Comparison of ENCODE assay signal across 21 cellular contexts in genomic region chr7:129902788-129903422, GRCh38. TPM values are rescaled to one million over a fixed set of nuclear protein-coding genes. Genes with fewer than 3 reads are reported as not detected.
DNase-seq lines count a peak whose midpoint lies in the region; ATAC-seq, FAIRE-seq and TF ChIP-seq lines count a peak whose summit lies in the region.
"Had no signal": no experiment of that assay in that cellular context is flagged by ENCODE, and none has a peak within 500 bp of the region (broad histone marks: within the 10 kb centered on the region; RNA-seq: fewer than 3 reads in every experiment).

No MANE protein-coding gene starts in this region.

- H4K20me1 ChIP-seq in SK-N-SH (ENCODE audit: insufficient read depth) = peaks cover 56% of the 10 kb centered on the region
- no peaks in the 10 kb centered on the region for H4K20me1 ChIP-seq in K562 (replicated peaks; ENCODE audit: control insufficient read depth, insufficient read depth, low read length)

- H3K36me3 ChIP-seq in SK-N-SH (replicated peaks in 1 of 2; ENCODE audit: control insufficient read depth in 1 of 2, insufficient read depth in 2 of 2, low read length in 1 of 2) (peaks cover 35 to 47% of the 10 kb centered on the region in 2 experiments), K562 (ENCODE audit: control insufficient read depth, insufficient read depth, low read length) (no peaks in the 10 kb centered on the region), Caco-2 (ENCODE audit: control insufficient read depth, insufficient read depth, low read length) (no peaks in the 10 kb centered on the region)

- H3K4me3 ChIP-seq in SK-N-SH (ENCODE audit: low read depth in 2 of 2, low read length in 1 of 2) (no peak overlapping the region), K562 (no peak overlapping the region), Caco-2 (ENCODE audit: low read depth, low read length) (no peak overlapping the region)
- H3K4me3 ChIP-seq in Jurkat, Clone E6-1 (ENCODE audit: low read length) = no peak overlapping the region
- H3K4me3 ChIP-seq: GM12878, MG63 had no signal

- H3K4me2 ChIP-seq in SK-N-SH = peak overlapping the region; percentile 38
- H3K4me2 ChIP-seq in K562 (ENCODE audit: insufficient read depth, low read length) = no peak overlapping the region
- H3K4me2 ChIP-seq: KMS-11 had no signal

- H2AFZ ChIP-seq in SK-N-SH (ENCODE audit: low read depth) (no peak overlapping the region), K562 (ENCODE audit: low read depth, low read length) (no peak overlapping the region)

- TF ChIP-seq CTCF in SK-N-SH (IDR thresholded peaks at IDR 0.05) (no peak), K562 (IDR thresholded peaks at IDR 0.05 in 2 of 3, conservative IDR thresholded peaks at IDR 0.05 in 1 of 3; ENCODE audit: insufficient read depth in 2 of 3, low read depth in 1 of 3, low read length in 3 of 3) (no peak), Caco-2 (IDR thresholded peaks at IDR 0.05; ENCODE audit: insufficient read depth in 1 of 2, low read depth in 1 of 2, low read length in 1 of 2, severe bottlenecking in 1 of 2, unreplicated experiment in 1 of 2) (no peak)

- H3K27me3 ChIP-seq in SK-N-SH (ENCODE audit: insufficient read depth) = no peaks in the 10 kb centered on the region
- no peaks in the 10 kb centered on the region for H3K27me3 ChIP-seq in K562 (ENCODE audit: control insufficient read depth in 2 of 2, insufficient read depth in 2 of 2, low read length in 2 of 2)
- no peaks in the 10 kb centered on the region for H3K27me3 ChIP-seq in Caco-2 (replicated peaks; ENCODE audit: control insufficient read depth, insufficient read depth, low read length)
- H3K27me3 ChIP-seq: MG63 had no signal

- no peak overlapping the region for H3K27ac Mint-ChIP-seq in stimulated activated effector memory CD8-positive, alpha-beta T cell treated with anti-CD3 and anti-CD28 coated beads, Interleukin-12 subunit alpha, Interleukin-12 subunit beta, amount 100 ng/mL, for 72 hours
- no peak overlapping the region for H3K27ac Mint-ChIP-seq in Caco-2 (ENCODE audit: unreplicated experiment)

- H3K4me1 ChIP-seq in SK-N-SH (ENCODE audit: control insufficient read depth in 1 of 2, insufficient read depth in 2 of 2, low read depth in 1 of 2, low read length in 1 of 2) (peaks cover 0 to 27% of the 10 kb centered on the region in 2 experiments; a peak in 3 of 4 replicates), K562 (replicated peaks in 1 of 2; ENCODE audit: control insufficient read depth in 2 of 2, insufficient read depth in 2 of 2, low read length in 2 of 2) (peaks cover 0 to 9% of the 10 kb centered on the region in 2 experiments; a peak in 4 of 5 replicates), Caco-2 (peaks cover 14% of the 10 kb centered on the region)

- peaks cover 94% of the 10 kb centered on the region for H3K79me2 ChIP-seq in SK-N-SH (ENCODE audit: insufficient read depth)
- no peaks in the 10 kb centered on the region for H3K79me2 ChIP-seq in K562 (ENCODE audit: control insufficient read depth, insufficient read depth, low read length)

- peaks cover 22% of the 10 kb centered on the region for H3K36me3 Mint-ChIP-seq in stimulated activated effector memory CD8-positive, alpha-beta T cell treated with anti-CD3 and anti-CD28 coated beads, Interleukin-12 subunit alpha, Interleukin-12 subunit beta, amount 100 ng/mL, for 72 hours
- H3K36me3 Mint-ChIP-seq in Caco-2 (ENCODE audit: insufficient read depth, unreplicated experiment) = peaks cover 12% of the 10 kb centered on the region

- no peak for DNase-seq in SK-N-SH
- DNase-seq in Jurkat, Clone E6-1 (ENCODE audit: low read depth, low spot score) = peak; percentile 32
- DNase-seq in K562 (ENCODE audit: extremely low read depth in 1 of 4, low spot score in 3 of 4) = no peak
- DNase-seq in stimulated activated effector memory CD8-positive, alpha-beta T cell treated with anti-CD3 and anti-CD28 coated beads, Interleukin-12 subunit alpha, Interleukin-12 subunit beta, amount 100 ng/mL, for 72 hours (ENCODE audit: low spot score in 2 of 2) = no peak
- DNase-seq in Caco-2 = no peak
- DNase-seq in stimulated activated CD4-positive, alpha-beta T cell treated with anti-CD3 and anti-CD28 coated beads, Interleukin-4, amount 100 ng/mL, for 24 hours = no peak
- DNase-seq: C1 segment of cervical spinal cord, MG63, NCI-H1092 treated with DMSO at 0.1 percent for 48 hours, NCI-H1694, NCI-H446 treated with DMSO at 0.1 percent for 48 hours, NCI-H82 had no signal

- H3K9me1 ChIP-seq in K562 (ENCODE audit: control insufficient read depth, insufficient read depth, low read length) = no peaks in the 10 kb centered on the region

- TF ChIP-seq EP300 in SK-N-SH (IDR thresholded peaks at IDR 0.05; ENCODE audit: borderline replicate concordance in 1 of 2, low read depth in 1 of 2, low read length in 1 of 2) = no peak; a peak in 1 of 4 replicates
- no peak for TF ChIP-seq EP300 in K562 (IDR thresholded peaks at IDR 0.05; ENCODE audit: low read length)

- FAIRE-seq in K562 (lab: Jason Lieb, UNC) = no peak
- FAIRE-seq: GM12878, GM18507 had no signal

- in situ Hi-C loops in K562 (cut with MboI) = no loop called here

- intact Hi-C loops in K562 (cut with micrococcal nuclease) = no loop called here
- intact Hi-C loops in Caco-2 (cut with micrococcal nuclease; ENCODE audit: unreplicated experiment) = no loop called here

- peaks cover 41% of the 10 kb centered on the region for H3F3A ChIP-seq in SK-N-SH (replicated peaks; ENCODE audit: insufficient read depth)

- no TSS peak for BruUV-seq in K562 (replicated peaks; lab: Mats Ljungman, UMichigan)
- BruUV-seq in Caco-2 (replicated peaks; lab: Mats Ljungman, UMichigan) = no TSS peak

- TF ChIP-seq POLR2A in K562 (conservative IDR thresholded peaks at IDR 0.05) = no peak

- H3K9me3 ChIP-seq in SK-N-SH (no peaks in the 10 kb centered on the region), K562 (replicated peaks; ENCODE audit: control insufficient read depth, insufficient read depth, low read depth, low read length) (no peaks in the 10 kb centered on the region), Caco-2 (no peaks in the 10 kb centered on the region; the same call in 1 of the 2 replicates)
- H3K9me3 ChIP-seq: MG63 had no signal

- no peak overlapping the region for H3K4me3 Mint-ChIP-seq in stimulated activated effector memory CD8-positive, alpha-beta T cell treated with anti-CD3 and anti-CD28 coated beads, Interleukin-12 subunit alpha, Interleukin-12 subunit beta, amount 100 ng/mL, for 72 hours
- H3K4me3 Mint-ChIP-seq in Caco-2 (ENCODE audit: unreplicated experiment) = no peak overlapping the region

- CTCF ChIA-PET in SK-N-SH (lab: Yijun Ruan, JAX) = interaction anchor here (0.6 to 1.3 kb wide), 3 partner anchors 13 to 363 kb away, joined by 3 to 4 read pairs (median 3); no protein-coding TSS in a partner anchor
- CTCF ChIA-PET in K562 (lab: Yijun Ruan, JAX; ENCODE audit: low intra/inter-chr PET ratio) = no interaction called here
- CTCF ChIA-PET in Caco-2 (lab: Charles Lee) = no interaction called here

- POLR2A ChIA-PET in SK-N-SH (lab: Yijun Ruan, JAX) = no interaction called here
- POLR2A ChIA-PET in K562 (lab: Yijun Ruan, JAX) = interaction anchor here (1.5 to 5.2 kb wide), 4 partner anchors 10 to 26 kb away, joined by 3 to 20 read pairs (median 10); no protein-coding TSS in a partner anchor
- POLR2A ChIA-PET in Caco-2 (lab: Charles Lee) = interaction anchor here (0.6 kb wide), 1 partner anchor 142 kb away, joined by 9 read pairs; no protein-coding TSS in a partner anchor

- H3K9ac ChIP-seq in SK-N-SH (no peak overlapping the region), K562 (ENCODE audit: insufficient read depth in 1 of 2, low read depth in 2 of 2, low read length in 2 of 2) (no peak overlapping the region)
- H3K9ac ChIP-seq: KMS-11 had no signal

- no peak for TF ChIP-seq RAD21 in SK-N-SH (IDR thresholded peaks at IDR 0.05; ENCODE audit: low read length)
- 0 out of 4 replicates have a peak, but pooled peaks of 1 of the 2 experiments have one; percentile 12 for TF ChIP-seq RAD21 in K562 (CRISPR knock-in tag; conservative IDR thresholded peaks at IDR 0.05 in 1 of 2, IDR thresholded peaks at IDR 0.05 in 1 of 2)

- H3K27ac ChIP-seq in SK-N-SH (ENCODE audit: low read depth in 2 of 2, low read length in 1 of 2) (peak overlapping the region in 1 of 2 experiments; percentile 18; a peak in 1 of 4 replicates), K562 (ENCODE audit: extremely low read depth, low read depth, low read length) (no peak overlapping the region)
- H3K27ac ChIP-seq: 22Rv1, HL-60, KMS-11 had no signal

- no peaks in the 10 kb centered on the region for H3K27me3 Mint-ChIP-seq in Caco-2 (ENCODE audit: insufficient read depth, unreplicated experiment)

- peaks cover 76% of the 10 kb centered on the region for H3K4me1 Mint-ChIP-seq in stimulated activated effector memory CD8-positive, alpha-beta T cell treated with anti-CD3 and anti-CD28 coated beads, Interleukin-12 subunit alpha, Interleukin-12 subunit beta, amount 100 ng/mL, for 72 hours
- H3K4me1 Mint-ChIP-seq in Caco-2 (ENCODE audit: low read depth, unreplicated experiment) = peaks cover 10% of the 10 kb centered on the region

- H3K9me3 Mint-ChIP-seq in stimulated activated effector memory CD8-positive, alpha-beta T cell treated with anti-CD3 and anti-CD28 coated beads, Interleukin-12 subunit alpha, Interleukin-12 subunit beta, amount 100 ng/mL, for 72 hours = peaks cover 3% of the 10 kb centered on the region
- H3K9me3 Mint-ChIP-seq in Caco-2 (ENCODE audit: unreplicated experiment) = peaks cover 10% of the 10 kb centered on the region

- ATAC-seq in SK-N-SH treated with all-trans-retinoic acid at 6 μM for 48 hours = no peak
- ATAC-seq in K562 = no peak
- ATAC-seq in stimulated activated effector memory CD8-positive, alpha-beta T cell treated with anti-CD3 and anti-CD28 coated beads, Interleukin-12 subunit alpha, Interleukin-12 subunit beta, amount 100 ng/mL, for 72 hours = peak; percentile 39
- ATAC-seq in HG02885 (IDR thresholded peaks at IDR 0.05; ENCODE audit: poor library complexity, unreplicated experiment) = no peak
- ATAC-seq: Panc1, Right ventricle myocardium inferior had no signal

- H3K9me2 ChIP-seq in SK-N-SH = no peaks in the 10 kb centered on the region

- 89% methylated on average over 8 of the region's 8 CpGs for WGBS in SK-N-SH (ENCODE audit: low lambda C conversion rate)
- WGBS in K562 (ENCODE audit: insufficient coverage, low coverage, missing lambda C conversion rate) = 70% methylated on average over 8 of the region's 8 CpGs

RNA-seq across cellular contexts. Expression of gene UBE2H, which starts 49.9 kb away (rescaled TPM):
- polyA plus RNA-seq in SK-N-SH (2012; rRNA removed) = 129 and 162 TPM in 2 replicates
- 170 and 186 TPM in 2 replicates for polyA plus RNA-seq in SK-N-SH (2012; cell fraction: cytosol; rRNA removed)
- polyA plus RNA-seq in SK-N-SH (2012; cell fraction: nucleus; rRNA removed) = 118 and 177 TPM in 2 replicates
- 27.4 TPM for polyA plus RNA-seq in Jurkat, Clone E6-1 (2012; ENCODE audit: insufficient read depth, insufficient read length)
- total RNA-seq in K562 (2011; cell fraction: chromatin; rRNA removed; ENCODE audit: low replicate concordance) = 23.3 and 70.3 TPM in 2 replicates
- total RNA-seq in K562 (2011; cell fraction: nucleolus; rRNA removed) = 13.7 and 16.4 TPM in 2 replicates
- total RNA-seq in K562 (2011; cell fraction: nucleoplasm; rRNA removed) = 40.1 and 56.7 TPM in 2 replicates
- 11.2 and 13.1 TPM in 2 replicates for total RNA-seq in K562 (2014; rRNA removed)
- 15.6 and 16.5 TPM in 2 replicates for total RNA-seq in K562 (2014; rRNA removed; fragmentation: Illumina TruSeq; extraction: Trizol)
- total RNA-seq in K562 (2015; rRNA removed; fragmentation: Illumina TruSeq; extraction: Trizol) = 10.3 and 13.3 TPM in 2 replicates
- total RNA-seq in K562 (2021) = 16.0 and 17.4 TPM in 2 replicates
- polyA plus RNA-seq in K562 (2011; rRNA removed) = 29.9 and 33.0 TPM in 2 replicates
- 6.9 and 18.2 TPM in 2 replicates for polyA plus RNA-seq in K562 (2011; cell fraction: cytosol; rRNA removed)
- polyA plus RNA-seq in K562 (2011; cell fraction: nucleus; rRNA removed) = 16.9 and 27.8 TPM in 2 replicates
- polyA plus RNA-seq in K562 (2012) = 17.7 and 29.7 TPM in 2 replicates
- 16.1 and 28.2 TPM in 2 replicates for polyA plus RNA-seq in K562 (2014; fragmentation: Illumina TruSeq; extraction: Trizol)
- polyA plus RNA-seq in K562 (2014; fragmentation: Nextera tagmentation; extraction: Ambion mirVana) = 1 to 10 TPM; 6.3 to 6.9 TPM
- polyA plus RNA-seq in K562 (2014; rRNA removed) = 12.3 and 13.3 TPM in 2 replicates
- 20.2 and 30.7 TPM in 2 replicates for polyA minus RNA-seq in K562 (2011; rRNA and poly(A)+ RNA removed)
- 13.4 and 13.8 TPM in 2 replicates for polyA minus RNA-seq in K562 (2011; cell fraction: cytosol; rRNA and poly(A)+ RNA removed)
- 7.0 and 16.1 TPM in 2 replicates for polyA minus RNA-seq in K562 (2011; cell fraction: nucleus; rRNA and poly(A)+ RNA removed)
- total RNA-seq in Caco-2 (2022) = 35.7 and 43.2 TPM in 2 replicates

Comparison
In these comparisons a context has a peak if more than half of its experiments do, and no peak if none do; other contexts are left out.
1. Of the 27 proteins assayed by ChIP-seq in both K562 and SK-N-SH: peak only in K562: none; only in SK-N-SH: POLR2AphosphoS5; in both: none; in neither: 24; mixed calls (peak in some experiments, not most) for 2.